23 cellular contexts compared by ENCODE assay signal in the genomic region with DNA sequence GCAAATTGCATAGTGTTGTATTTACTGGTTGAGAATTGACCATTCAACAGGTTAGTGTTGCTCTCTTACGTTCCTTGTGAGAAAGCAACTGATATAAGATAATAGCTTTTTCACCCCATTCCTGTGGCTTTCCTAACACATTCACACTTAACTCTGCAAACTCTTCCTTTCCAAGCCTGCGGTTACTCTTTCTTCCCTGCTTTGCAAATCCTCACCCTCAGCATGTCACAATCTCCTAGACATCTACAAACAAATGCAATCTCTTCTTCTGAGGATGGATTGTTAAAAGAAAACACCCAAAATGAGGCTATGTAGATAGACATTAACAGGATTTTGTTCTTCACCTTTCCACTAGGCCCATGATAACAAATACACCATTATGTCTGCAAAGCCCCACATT.
"Had no signal": no experiment of that assay in that cellular context is flagged by ENCODE, and none has a peak within 500 bp of the region (broad histone marks: within the 10 kb centered on the region; RNA-seq: fewer than 3 reads in every experiment).

No MANE protein-coding gene starts in this region.

- H3K27me3 ChIP-seq: ovary, transverse colon, upper lobe of left lung, vagina had no signal

- H3K4me1 Mint-ChIP-seq: naive thymus-derived CD4-positive, alpha-beta T cell; stimulated activated naive B cell treated with anti-CD40 and anti-IgM and Interleukin-4, amounts not matched to agents 10 μg/mL and 1 μg/mL and 100 μg/mL, for 72 hours; stimulated activated naive CD8-positive, alpha-beta T cell treated with anti-CD3 and anti-CD28 coated beads, Interleukin-15, amount 100 ng/mL, for 72 hours had no signal

- H3K36me3 Mint-ChIP-seq: naive thymus-derived CD4-positive, alpha-beta T cell; stimulated activated naive B cell treated with anti-CD40 and anti-IgM and Interleukin-4, amounts not matched to agents 10 μg/mL and 1 μg/mL and 100 μg/mL, for 72 hours had no signal

- H3K4me1 ChIP-seq: left ventricle myocardium inferior, transverse colon, upper lobe of left lung, vagina had no signal

- H3K27me3 Mint-ChIP-seq: naive thymus-derived CD4-positive, alpha-beta T cell; natural killer cell treated with Interleukin-12 subunit alpha and Interleukin-12 subunit beta and Interleukin-15 and Interleukin-18, amount 100 ng/mL, for 72 hours; progenitor cell of endocrine pancreas; stimulated activated naive B cell treated with anti-CD40 and anti-IgM and Interleukin-4, amounts not matched to agents 10 μg/mL and 1 μg/mL and 100 μg/mL, for 72 hours; stimulated activated naive CD8-positive, alpha-beta T cell treated with anti-CD3 and anti-CD28 coated beads, Interleukin-15, amount 100 ng/mL, for 72 hours had no signal

- ATAC-seq: mucosa of descending colon; naive thymus-derived CD4-positive, alpha-beta T cell; natural killer cell treated with Interleukin-12 subunit alpha and Interleukin-12 subunit beta and Interleukin-15 and Interleukin-18, amount 100 ng/mL, for 72 hours; right cardiac atrium; sciatic nerve; stimulated activated naive B cell treated with anti-CD40 and anti-IgM and Interleukin-4, amounts not matched to agents 10 μg/mL and 1 μg/mL and 100 μg/mL, for 72 hours; stimulated activated naive CD8-positive, alpha-beta T cell treated with anti-CD3 and anti-CD28 coated beads, Interleukin-15, amount 100 ng/mL, for 72 hours had no signal

- H3K36me3 ChIP-seq: left ventricle myocardium inferior, ovary, transverse colon, upper lobe of left lung, vagina had no signal

- DNase-seq: islet precursor cell; left ventricle myocardium inferior; midbrain; mucosa of descending colon; naive thymus-derived CD4-positive, alpha-beta T cell; ovary; retina; right cardiac atrium; stimulated activated CD4-positive, alpha-beta T cell treated with anti-CD3 and anti-CD28 coated beads, Interleukin-12 subunit alpha, Interleukin-12 subunit beta, amount 100 ng/mL, for 4 hours; stimulated activated CD4-positive, alpha-beta T cell treated with anti-CD3 and anti-CD28 coated beads, Interleukin-15, amount 100 ng/mL, for 24 hours; stimulated activated CD4-positive, alpha-beta T cell treated with anti-CD3 and anti-CD28 coated beads, Interleukin-2, amount 100 ng/mL, for 24 hours; stimulated activated CD4-positive, alpha-beta T cell treated with anti-CD3 and anti-CD28 coated beads, Interleukin-4, amount 100 ng/mL, for 1 hour; stimulated activated naive B cell treated with anti-CD40 and anti-IgM and Interleukin-4, amounts not matched to agents 10 μg/mL and 1 μg/mL and 100 μg/mL, for 72 hours; stimulated activated naive CD8-positive, alpha-beta T cell treated with anti-CD3 and anti-CD28 coated beads, Interleukin-15, amount 100 ng/mL, for 72 hours; substantia nigra; transverse colon; upper lobe of left lung had no signal

- H3K27ac ChIP-seq: left ventricle myocardium inferior, ovary, skin epidermis, transverse colon, upper lobe of left lung, vagina had no signal

- H3K4me3 Mint-ChIP-seq: naive thymus-derived CD4-positive, alpha-beta T cell; natural killer cell treated with Interleukin-12 subunit alpha and Interleukin-12 subunit beta and Interleukin-15 and Interleukin-18, amount 100 ng/mL, for 72 hours; stimulated activated naive B cell treated with anti-CD40 and anti-IgM and Interleukin-4, amounts not matched to agents 10 μg/mL and 1 μg/mL and 100 μg/mL, for 72 hours; stimulated activated naive CD8-positive, alpha-beta T cell treated with anti-CD3 and anti-CD28 coated beads, Interleukin-15, amount 100 ng/mL, for 72 hours had no signal

- H3K9me3 ChIP-seq: left ventricle myocardium inferior, ovary, transverse colon, upper lobe of left lung, vagina had no signal

- H3K4me3 ChIP-seq: left ventricle myocardium inferior, lung, mucosa of descending colon, ovary, skin epidermis, transverse colon, upper lobe of left lung, vagina had no signal

- H3K27ac Mint-ChIP-seq: naive thymus-derived CD4-positive, alpha-beta T cell; natural killer cell treated with Interleukin-12 subunit alpha and Interleukin-12 subunit beta and Interleukin-15 and Interleukin-18, amount 100 ng/mL, for 72 hours; progenitor cell of endocrine pancreas; stimulated activated naive B cell treated with anti-CD40 and anti-IgM and Interleukin-4, amounts not matched to agents 10 μg/mL and 1 μg/mL and 100 μg/mL, for 72 hours had no signal
